In genomic region chr5:92795633-92796032, GRCh38 we compare ENCODE assay signal across 18 cellular contexts.
A peak's percentile ranks its signal among the peaks of the same experiment; 100 is the strongest.
DNase-seq lines count a peak whose midpoint lies in the region; ATAC-seq lines count a peak whose summit lies in the region.
"Had no signal": no experiment of that assay in that cellular context is flagged by ENCODE, and none has a peak within 500 bp of the region (broad histone marks: within the 10 kb centered on the region; RNA-seq: fewer than 3 reads in every experiment).

No MANE protein-coding gene starts in this region.

- peak; percentile 6 for DNase-seq in DMS 273 (lab: John Stamatoyannopoulos, UW; ENCODE audit: unreplicated experiment)
- DNase-seq in DMS 273 treated with DMSO at 0.1 percent for 48 hours (lab: John Stamatoyannopoulos, UW) = no peak
- DNase-seq in HT-29 (ENCODE audit: low spot score) = peak; percentile 7
- peak; percentile 54 for DNase-seq in cerebellar cortex (ENCODE audit: low spot score)
- no peak for DNase-seq in SW 1271 (lab: John Stamatoyannopoulos, UW)
- no peak for DNase-seq in NCI-H2227 treated with DMSO at 0.1 percent for 48 hours (lab: John Stamatoyannopoulos, UW)
- DNase-seq: BE2C; CD8-positive, alpha-beta memory T cell; GF-D8; IMR-90; KG1; MG63; NCI-H1105 treated with DMSO at 0.1 percent for 48 hours; NCI-H2029; NCI-H526 treated with DMSO at 0.1 percent for 48 hours; Peyer's patch; SHP77 treated with DMSO at 0.1 percent for 48 hours had no signal

- ATAC-seq in HG02588 (IDR thresholded peaks at IDR 0.05; ENCODE audit: unreplicated experiment) = no peak

Comparison
In these comparisons a context has a peak if more than half of its experiments do, and no peak if none do; other contexts are left out.
1. DNase-seq: peak in DMS 273 (single experiment), HT-29 (single experiment) and cerebellar cortex (single experiment); none in DMS 273 treated with DMSO at 0.1 percent for 48 hours (single experiment), SW 1271 (0 of 2) and NCI-H2227 treated with DMSO at 0.1 percent for 48 hours (single experiment).